Comparison of ENCODE assay signal across 18 cellular contexts in the genomic region with DNA sequence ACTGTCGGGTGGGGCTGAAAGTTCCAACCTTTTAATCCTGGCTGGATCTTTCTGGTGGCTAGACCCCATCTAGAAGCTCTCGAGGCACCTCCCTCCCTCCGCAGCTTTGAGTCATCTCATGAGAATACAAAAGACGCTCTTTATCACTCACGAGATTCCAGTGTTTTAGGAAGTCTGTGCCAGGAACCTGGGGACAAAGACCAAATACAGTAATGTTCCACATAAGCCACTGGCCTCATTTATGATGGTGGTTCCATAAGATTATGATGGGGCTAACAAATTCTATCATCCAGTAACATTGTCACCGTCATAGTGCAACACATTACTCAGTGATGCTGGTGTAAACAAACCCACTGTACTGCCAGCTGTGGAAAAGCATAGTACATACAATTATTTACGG. TPM values are rescaled to one million over a fixed set of nuclear protein-coding genes. Genes with fewer than 3 reads are reported as not detected.
DNase-seq lines count a peak whose midpoint lies in the region; ATAC-seq and TF ChIP-seq lines count a peak whose summit lies in the region.
"Had no signal": no experiment of that assay in that cellular context is flagged by ENCODE, and none has a peak within 500 bp of the region (broad histone marks: within the 10 kb centered on the region; RNA-seq: fewer than 3 reads in every experiment).

No MANE protein-coding gene starts in this region.

- 89% methylated on average over 4 of the region's 7 CpGs; no CpG with 5 or more reads in 1 of the 2 experiments for WGBS in IMR-90 (ENCODE audit: extremely low coverage in 2 of 2, insufficient read length in 1 of 2), 2 experiments

- H3K79me1 ChIP-seq in IMR-90 (ENCODE audit: low read depth in 1 of 2, low read length in 2 of 2) = no peaks in the 10 kb centered on the region; a peak in 2 of 4 replicates

- no peak; the same call in 1 of the 2 replicates for ATAC-seq in IMR-90 (ENCODE audit: low read depth)
- ATAC-seq: gastroesophageal sphincter had no signal

- peak; percentile 61 for DNase-seq in Ammon's horn (ENCODE audit: low spot score)
- peak; percentile 13 for DNase-seq in IMR-90
- peak; percentile 88 for DNase-seq in dermis blood vessel endothelial cell
- peak; percentile 33 for DNase-seq in midbrain (lab: John Stamatoyannopoulos, UW)
- no peak for DNase-seq in iPS-NIHi7 (ENCODE audit: extremely low spot score)
- DNase-seq in NCI-H1694 treated with DMSO at 0.1 percent for 48 hours (lab: John Stamatoyannopoulos, UW) = no peak
- DNase-seq in AG08395 (ENCODE audit: low spot score) = no peak
- no peak for DNase-seq in NCI-H2029 treated with DMSO at 0.1 percent for 48 hours (lab: John Stamatoyannopoulos, UW)
- DNase-seq: activated CD4-positive, alpha-beta T cell treated with anti-CD3 and anti-CD28 coated beads, Interleukin-2, amount 50 U/mL, for 1 hour; activated naive CD4-positive, alpha-beta T cell treated with anti-CD3 and anti-CD28 coated beads, Interleukin-2, amount 50 U/mL, for 16 hours; activated T-cell treated with anti-CD3 and anti-CD28 coated beads for 4 hours; central memory CD4-positive, alpha-beta T cell; NCI-H524 treated with DMSO at 0.1 percent for 48 hours; PC-9; stimulated activated naive CD4-positive, alpha-beta T cell had no signal

- intact Hi-C loops in IMR-90 (cut with micrococcal nuclease) = no loop called here

- no peaks in the 10 kb centered on the region for H4K20me1 ChIP-seq in IMR-90 (ENCODE audit: insufficient read depth, low read length)

- POLR2A ChIA-PET in IMR-90 (lab: Charles Lee; ENCODE audit: unreplicated experiment) = no interaction called here

- peaks cover 2% of the 10 kb centered on the region; the same call in 1 of the 2 replicates for H3K4me1 ChIP-seq in IMR-90 (ENCODE audit: control insufficient read depth, insufficient read depth, low read length)

- H2BK20ac ChIP-seq in IMR-90 (ENCODE audit: low read depth, low read length) = no peak overlapping the region

- no peak for TF ChIP-seq POLR2A in IMR-90 (IDR thresholded peaks at IDR 0.05; ENCODE audit: low read depth, low read length)

- H2BK15ac ChIP-seq in IMR-90 (ENCODE audit: low read depth, low read length) = no peak overlapping the region

- H2AK5ac ChIP-seq in IMR-90 (ENCODE audit: low read depth, low read length) = no peak overlapping the region

- no peak overlapping the region for H3K18ac ChIP-seq in IMR-90 (ENCODE audit: low read depth, low read length)

- H3K27ac ChIP-seq in IMR-90 (ENCODE audit: insufficient read depth, low read length) = no peak overlapping the region
- H3K27ac ChIP-seq: KMS-11, PC-9 had no signal

- H3K4me3 ChIP-seq in IMR-90 (ENCODE audit: insufficient read depth, low read depth, low read length) = no peak overlapping the region
- H3K4me3 ChIP-seq: gastroesophageal sphincter, PC-9, smooth muscle cell had no signal

- dilution Hi-C loops in IMR-90 (cut with HindIII; ENCODE audit: low sequenced_read_pairs, unreplicated experiment) = no loop called here

- no peak for TF ChIP-seq CTCF in IMR-90 (conservative IDR thresholded peaks at IDR 0.05; ENCODE audit: low read depth, low read length)

- H3K9me3 ChIP-seq in IMR-90 (ENCODE audit: control insufficient read depth, insufficient read depth, low read length) = no peaks in the 10 kb centered on the region
- H3K9me3 ChIP-seq: gastroesophageal sphincter had no signal

- H2BK5ac ChIP-seq in IMR-90 (ENCODE audit: low read depth, low read length, poor library complexity, severe bottlenecking) = no peak overlapping the region

- H2BK120ac ChIP-seq in IMR-90 (ENCODE audit: low read depth, low read length) = no peak overlapping the region

- H3K23ac ChIP-seq in IMR-90 (ENCODE audit: low read depth, low read length) = no peak overlapping the region

- H3K4ac ChIP-seq in IMR-90 (ENCODE audit: low read depth, low read length) = no peak overlapping the region

- H3K14ac ChIP-seq in IMR-90 (replicated peaks; ENCODE audit: low read depth, low read length) = no peak overlapping the region

- no peak overlapping the region for H2AFZ ChIP-seq in IMR-90 (replicated peaks; ENCODE audit: low read length, poor library complexity)
- H2AFZ ChIP-seq: PC-9 had no signal

- no peak overlapping the region for H2AK9ac ChIP-seq in IMR-90 (replicated peaks; ENCODE audit: low read depth, low read length, poor library complexity)

- no peak overlapping the region for H4K8ac ChIP-seq in IMR-90 (ENCODE audit: low read depth in 2 of 2, low read length in 2 of 2)

- CTCF ChIA-PET in IMR-90 (lab: Yijun Ruan, JAX) = no interaction called here

- H3K56ac ChIP-seq in IMR-90 (ENCODE audit: extremely low read depth, insufficient read depth, low read length) = no peak overlapping the region

- H3K4me2 ChIP-seq in IMR-90 (ENCODE audit: low read depth, low read length) = no peak overlapping the region
- H3K4me2 ChIP-seq: KMS-11, PC-9, smooth muscle cell had no signal

- no peak overlapping the region for H4K5ac ChIP-seq in IMR-90 (ENCODE audit: low read depth, low read length)

- no TSS peak for BruUV-seq in IMR-90 (replicated peaks; lab: Mats Ljungman, UMichigan)

- no peak for TF ChIP-seq RAD21 in IMR-90 (IDR thresholded peaks at IDR 0.05; ENCODE audit: low read length)

- in situ Hi-C loops in IMR-90 (cut with MboI; ENCODE audit: low sequenced_read_pairs) = no loop called here

- no peak overlapping the region for H3K9ac ChIP-seq in IMR-90 (ENCODE audit: low read depth, low read length)
- H3K9ac ChIP-seq: KMS-11 had no signal

- no peaks in the 10 kb centered on the region for H3K27me3 ChIP-seq in IMR-90 (ENCODE audit: control insufficient read depth, insufficient read depth, low read length)
- H3K27me3 ChIP-seq: gastroesophageal sphincter had no signal

- H3K36me3 ChIP-seq in IMR-90 (ENCODE audit: control insufficient read depth, insufficient read depth, low read length) = no peaks in the 10 kb centered on the region
- H3K36me3 ChIP-seq: gastroesophageal sphincter had no signal

- H4K91ac ChIP-seq in IMR-90 (ENCODE audit: insufficient read depth, low read depth, low read length) = no peak overlapping the region

- no peaks in the 10 kb centered on the region; the same call in 1 of the 2 replicates for H3K9me1 ChIP-seq in IMR-90 (ENCODE audit: insufficient read depth, low read length)

TF ChIP-seq in IMR-90, 13 proteins besides CTCF, POLR2A, EP300 and RAD21:
- TF ChIP-seq MAFK (IDR thresholded peaks at IDR 0.05; ENCODE audit: low read depth, low read length) (no peak), CEBPB (IDR thresholded peaks at IDR 0.05; ENCODE audit: low read depth, low read length) (no peak), RFX5 (IDR thresholded peaks at IDR 0.05; ENCODE audit: low read depth, low read length) (no peak), BHLHE40 (IDR thresholded peaks at IDR 0.05; ENCODE audit: low read depth, low read length) (no peak), NFE2L2 (IDR thresholded peaks at IDR 0.05; ENCODE audit: low read depth, low read length) (no peak), SMC3 (IDR thresholded peaks at IDR 0.05; ENCODE audit: low read depth, low read length) (no peak), MAZ (IDR thresholded peaks at IDR 0.05; ENCODE audit: borderline replicate concordance, low read depth, low read length) (no peak), MXI1 (IDR thresholded peaks at IDR 0.05; ENCODE audit: borderline replicate concordance, low read depth, low read length) (no peak), CHD1 (IDR thresholded peaks at IDR 0.05; ENCODE audit: low read depth, low read length) (no peak), RCOR1 (IDR thresholded peaks at IDR 0.05; ENCODE audit: insufficient replicate concordance, low read length) (no peak), FOS (IDR thresholded peaks at IDR 0.05; ENCODE audit: low read depth, low read length) (no peak)
- TF ChIP-seq, protein P1, sequence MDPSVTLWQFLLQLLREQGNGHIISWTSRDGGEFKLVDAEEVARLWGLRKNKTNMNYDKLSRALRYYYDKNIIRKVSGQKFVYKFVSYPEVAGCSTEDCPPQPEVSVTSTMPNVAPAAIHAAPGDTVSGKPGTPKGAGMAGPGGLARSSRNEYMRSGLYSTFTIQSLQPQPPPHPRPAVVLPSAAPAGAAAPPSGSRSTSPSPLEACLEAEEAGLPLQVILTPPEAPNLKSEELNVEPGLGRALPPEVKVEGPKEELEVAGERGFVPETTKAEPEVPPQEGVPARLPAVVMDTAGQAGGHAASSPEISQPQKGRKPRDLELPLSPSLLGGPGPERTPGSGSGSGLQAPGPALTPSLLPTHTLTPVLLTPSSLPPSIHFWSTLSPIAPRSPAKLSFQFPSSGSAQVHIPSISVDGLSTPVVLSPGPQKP (IDR thresholded peaks at IDR 0.05; ENCODE audit: borderline replicate concordance, low read depth, low read length) = no peak
- TF ChIP-seq, protein P2, sequence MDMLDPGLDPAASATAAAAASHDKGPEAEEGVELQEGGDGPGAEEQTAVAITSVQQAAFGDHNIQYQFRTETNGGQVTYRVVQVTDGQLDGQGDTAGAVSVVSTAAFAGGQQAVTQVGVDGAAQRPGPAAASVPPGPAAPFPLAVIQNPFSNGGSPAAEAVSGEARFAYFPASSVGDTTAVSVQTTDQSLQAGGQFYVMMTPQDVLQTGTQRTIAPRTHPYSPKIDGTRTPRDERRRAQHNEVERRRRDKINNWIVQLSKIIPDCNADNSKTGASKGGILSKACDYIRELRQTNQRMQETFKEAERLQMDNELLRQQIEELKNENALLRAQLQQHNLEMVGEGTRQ (IDR thresholded peaks at IDR 0.05; ENCODE audit: low read depth, low read length) = no peak

RNA-seq across cellular contexts. Expression of gene NCOA7, which starts 48.7 kb away (rescaled TPM):
- total RNA-seq in IMR-90 (2012; rRNA removed) = 12.9 and 17.2 TPM in 2 replicates
- 8.8 and 12.6 TPM in 2 replicates for polyA plus RNA-seq in IMR-90 (2012; rRNA removed)
- 6.8 and 9.2 TPM in 2 replicates for polyA plus RNA-seq in IMR-90 (2012; cell fraction: cytosol; rRNA removed)
- polyA plus RNA-seq in IMR-90 (2012; cell fraction: nucleus; rRNA removed; ENCODE audit: low replicate concordance) = 13.3 and 41.5 TPM in 2 replicates
- total RNA-seq in dermis blood vessel endothelial cell = 71.6 and 111 TPM in 2 replicates

Comparison
In these comparisons a context has a peak if more than half of its experiments do, and no peak if none do; other contexts are left out.
1. DNase-seq: peak in Ammon's horn (single experiment), IMR-90 (single experiment), dermis blood vessel endothelial cell (single experiment) and midbrain (single experiment); none in iPS-NIHi7 (single experiment), NCI-H1694 treated with DMSO at 0.1 percent for 48 hours (single experiment), AG08395 (single experiment) and NCI-H2029 treated with DMSO at 0.1 percent for 48 hours (single experiment).